ENCODE assay signal across 18 cellular contexts in genomic region chr10:59096631-59097030, GRCh38.
DNase-seq lines count a peak whose midpoint lies in the region; ATAC-seq, FAIRE-seq and TF ChIP-seq lines count a peak whose summit lies in the region.
"Had no signal": no experiment of that assay in that cellular context is flagged by ENCODE, and none has a peak within 500 bp of the region (broad histone marks: within the 10 kb centered on the region; RNA-seq: fewer than 3 reads in every experiment).

No MANE protein-coding gene starts in this region.

- H3K4me3 Mint-ChIP-seq in MCF 10A (ENCODE audit: unreplicated experiment) (no peak overlapping the region), endothelial cell (ENCODE audit: unreplicated experiment) (no peak overlapping the region)
- H3K4me3 Mint-ChIP-seq: CD4-positive, CD25-positive, alpha-beta regulatory T cell had no signal

- intact Hi-C loops in MCF 10A (cut with micrococcal nuclease) = no loop called here

- peak; percentile 76 for FAIRE-seq in frontal cortex (lab: Jason Lieb, UNC)
- FAIRE-seq: GM12878, GM18507, H54 had no signal

- CTCF ChIA-PET in MCF 10A (lab: Yijun Ruan, JAX) = interaction anchor here (0.6 kb wide), 1 partner anchor 709 kb away, joined by 3 read pairs; no protein-coding TSS in a partner anchor

- H3K36me3 Mint-ChIP-seq in MCF 10A (ENCODE audit: insufficient read depth, unreplicated experiment) (peaks cover 6% of the 10 kb centered on the region), endothelial cell (ENCODE audit: low read depth, unreplicated experiment) (no peaks in the 10 kb centered on the region)
- no peaks in the 10 kb centered on the region for H3K36me3 Mint-ChIP-seq in activated naive CD4-positive, alpha-beta T cell treated with anti-CD3 and anti-CD28 coated beads, Interleukin-2, amount 50 U/mL, for 72 hours
- H3K36me3 Mint-ChIP-seq: CD4-positive, CD25-positive, alpha-beta regulatory T cell had no signal

- no peaks in the 10 kb centered on the region for H3K9me3 Mint-ChIP-seq in MCF 10A (ENCODE audit: unreplicated experiment)
- H3K9me3 Mint-ChIP-seq in endothelial cell (ENCODE audit: unreplicated experiment) = no peaks in the 10 kb centered on the region
- H3K9me3 Mint-ChIP-seq in activated naive CD4-positive, alpha-beta T cell treated with anti-CD3 and anti-CD28 coated beads, Interleukin-2, amount 50 U/mL, for 72 hours = peaks cover 0 to 8% of the 10 kb centered on the region in 2 donors

- H3K27me3 Mint-ChIP-seq in MCF 10A (ENCODE audit: insufficient read depth, unreplicated experiment) = peaks cover 72% of the 10 kb centered on the region
- peaks cover 2% of the 10 kb centered on the region for H3K27me3 Mint-ChIP-seq in endothelial cell (ENCODE audit: unreplicated experiment)
- H3K27me3 Mint-ChIP-seq: CD4-positive, CD25-positive, alpha-beta regulatory T cell had no signal

- no peak for TF ChIP-seq CTCF in MCF 10A (IDR thresholded peaks at IDR 0.05; ENCODE audit: unreplicated experiment)
- no peak for TF ChIP-seq CTCF in endothelial cell (IDR thresholded peaks at IDR 0.05; ENCODE audit: unreplicated experiment)

- no peak for ATAC-seq in activated naive CD4-positive, alpha-beta T cell treated with anti-CD3 and anti-CD28 coated beads, Interleukin-2, amount 50 U/mL, for 72 hours
- ATAC-seq: GM12878 had no signal

- H3K27ac ChIP-seq in angular gyrus (ENCODE audit: low read depth, low read length) (peak overlapping the region; percentile 89), substantia nigra (ENCODE audit: low read depth, low read length, poor library complexity, severe bottlenecking) (peak overlapping the region; percentile 93)
- H3K27ac ChIP-seq: BLaER1 treated with 17β-estradiol and CSF1 and Interleukin-3, amounts not matched to agents 10 nM and 100 nM; HL-60 had no signal

- H3K27ac Mint-ChIP-seq in MCF 10A (ENCODE audit: low read depth, unreplicated experiment) (no peak overlapping the region), endothelial cell (ENCODE audit: unreplicated experiment) (no peak overlapping the region)
- no peak overlapping the region for H3K27ac Mint-ChIP-seq in activated naive CD4-positive, alpha-beta T cell treated with anti-CD3 and anti-CD28 coated beads, Interleukin-2, amount 50 U/mL, for 72 hours
- H3K27ac Mint-ChIP-seq: CD4-positive, CD25-positive, alpha-beta regulatory T cell had no signal

- no TSS peak for BruUV-seq in MCF 10A (replicated peaks; lab: Mats Ljungman, UMichigan)

- H3K4me1 Mint-ChIP-seq in MCF 10A (ENCODE audit: insufficient read depth, unreplicated experiment) (no peaks in the 10 kb centered on the region), endothelial cell (ENCODE audit: unreplicated experiment) (no peaks in the 10 kb centered on the region)
- H3K4me1 Mint-ChIP-seq: CD4-positive, CD25-positive, alpha-beta regulatory T cell had no signal

- POLR2A ChIA-PET in MCF 10A (lab: Yijun Ruan, JAX) = no interaction called here

- DNase-seq in frontal cortex (ENCODE audit: low spot score in 2 of 2) (no peak), medulla oblongata (ENCODE audit: extremely low spot score) (peak; percentile 69), substantia nigra (lab: John Stamatoyannopoulos, UW) (peak in 17 of 49 donors; percentile 1 to 62 (median 5)), MCF 10A (ENCODE audit: unreplicated experiment) (no peak), endothelial cell (ENCODE audit: low spot score) (no peak)
- no peak for DNase-seq in activated naive CD4-positive, alpha-beta T cell treated with anti-CD3 and anti-CD28 coated beads, Interleukin-2, amount 50 U/mL, for 72 hours (ENCODE audit: low spot score in 2 of 2)
- DNase-seq in effector CD4-positive, alpha-beta T cell = no peak
- DNase-seq: 8988T; AML-193; Calu3; CD4-positive, CD25-positive, alpha-beta regulatory T cell; DMS 273 treated with DMSO at 0.1 percent for 48 hours had no signal
